Comparison of ENCODE assay signal across 1 cellular context in genomic region chr12:1661553-1662335, GRCh38.
TF ChIP-seq lines count a peak whose summit lies in the region.

No MANE protein-coding gene starts in this region.

TF ChIP-seq in HepG2, 621 proteins besides CTCF, POLR2A, EP300 and RAD21 (continued from another document and continues in another):
- TF ChIP-seq HIC2 (CRISPR knock-in tag; IDR thresholded peaks at IDR 0.05; ENCODE audit: low read depth) (peak; percentile 99), SOX5 (CRISPR knock-in tag; IDR thresholded peaks at IDR 0.05; ENCODE audit: borderline replicate concordance) (peak; percentile 54; the same call in 1 of the 2 replicates), FOXK1 (CRISPR knock-in tag; IDR thresholded peaks at IDR 0.05; ENCODE audit: borderline replicate concordance, low read depth) (peak; percentile 51; the same call in 1 of the 2 replicates), SKI (IDR thresholded peaks at IDR 0.05; ENCODE audit: partially characterized antibody) (peak; percentile 52), ARNT2 (CRISPR knock-in tag; IDR thresholded peaks at IDR 0.05; ENCODE audit: low read depth) (peak; percentile 58; the same call in 1 of the 2 replicates), IKZF4 (CRISPR knock-in tag; IDR thresholded peaks at IDR 0.05; ENCODE audit: borderline replicate concordance, low read depth, not compliant biosample characterization) (no peak), SIN3A (IDR thresholded peaks at IDR 0.05; ENCODE audit: borderline replicate concordance, low read depth, low read length) (peak; percentile 75; the same call in 1 of the 2 replicates), KLF16 (CRISPR knock-in tag; IDR thresholded peaks at IDR 0.05) (peak in 1 of 2 experiments; percentile 70; a peak in 1 of 4 replicates), ZBTB1 (CRISPR knock-in tag; IDR thresholded peaks at IDR 0.05; ENCODE audit: borderline replicate concordance) (no peak), ZNF546 (CRISPR knock-in tag; conservative IDR thresholded peaks at IDR 0.05) (no peak), JUND (CRISPR knock-in tag; IDR thresholded peaks at IDR 0.05) (no peak), MAFG (CRISPR knock-in tag; IDR thresholded peaks at IDR 0.05) (no peak), HOXA5 (CRISPR knock-in tag; IDR thresholded peaks at IDR 0.05) (no peak), ZNF605 (CRISPR knock-in tag; IDR thresholded peaks at IDR 0.05) (no peak), CBX5 (CRISPR knock-in tag; IDR thresholded peaks at IDR 0.05; ENCODE audit: borderline replicate concordance) (peak; percentile 91), RARA (CRISPR knock-in tag; IDR thresholded peaks at IDR 0.05) (peak; percentile 69), FOSL2 (CRISPR knock-in tag; IDR thresholded peaks at IDR 0.05) (peak; percentile 57; the same call in 1 of the 2 replicates), POLR2AphosphoS5 (IDR thresholded peaks at IDR 0.05; ENCODE audit: low read depth, low read length) (peak; percentile 84), FOXO4 (CRISPR knock-in tag; conservative IDR thresholded peaks at IDR 0.05) (no peak), ZNF280B (CRISPR knock-in tag; IDR thresholded peaks at IDR 0.05; ENCODE audit: borderline replicate concordance) (no peak), NCOA1 (CRISPR knock-in tag; IDR thresholded peaks at IDR 0.05) (no peak), HNRNPH1 (optimal IDR thresholded peaks at IDR 0.05; ENCODE audit: low read depth, low read length) (no peak), PRDM10 (CRISPR knock-in tag; IDR thresholded peaks at IDR 0.05; ENCODE audit: low read depth) (0 out of 2 replicates have a peak, but pooled peaks have one; percentile 28), ZBTB20 (CRISPR knock-in tag; IDR thresholded peaks at IDR 0.05; ENCODE audit: borderline replicate concordance, low read depth) (peak; percentile 40; the same call in 1 of the 2 replicates), ZNF253 (CRISPR knock-in tag; IDR thresholded peaks at IDR 0.05; ENCODE audit: borderline replicate concordance) (no peak), ZBTB38 (CRISPR knock-in tag; IDR thresholded peaks at IDR 0.05) (0 out of 2 replicates have a peak, but pooled peaks have one; percentile 62), XRCC5 (optimal IDR thresholded peaks at IDR 0.05; ENCODE audit: low read length) (no peak), SAP130 (CRISPR knock-in tag; IDR thresholded peaks at IDR 0.05; ENCODE audit: low read depth) (peak; percentile 83), CHD2 (IDR thresholded peaks at IDR 0.05; ENCODE audit: low read depth, low read length) (peak; percentile 66; the same call in 1 of the 2 replicates), HMGXB3 (CRISPR knock-in tag; IDR thresholded peaks at IDR 0.05; ENCODE audit: borderline replicate concordance) (no peak), GABPA (IDR thresholded peaks at IDR 0.05; ENCODE audit: low read depth, low read length) (peak; percentile 33), GABPA (CRISPR knock-in tag; IDR thresholded peaks at IDR 0.05; ENCODE audit: low read depth) (peak; percentile 57), ZBTB33 (CRISPR knock-in tag; IDR thresholded peaks at IDR 0.05) (no peak), KIAA2018 (CRISPR knock-in tag; IDR thresholded peaks at IDR 0.05; ENCODE audit: borderline replicate concordance) (no peak)
